In the genomic region with DNA sequence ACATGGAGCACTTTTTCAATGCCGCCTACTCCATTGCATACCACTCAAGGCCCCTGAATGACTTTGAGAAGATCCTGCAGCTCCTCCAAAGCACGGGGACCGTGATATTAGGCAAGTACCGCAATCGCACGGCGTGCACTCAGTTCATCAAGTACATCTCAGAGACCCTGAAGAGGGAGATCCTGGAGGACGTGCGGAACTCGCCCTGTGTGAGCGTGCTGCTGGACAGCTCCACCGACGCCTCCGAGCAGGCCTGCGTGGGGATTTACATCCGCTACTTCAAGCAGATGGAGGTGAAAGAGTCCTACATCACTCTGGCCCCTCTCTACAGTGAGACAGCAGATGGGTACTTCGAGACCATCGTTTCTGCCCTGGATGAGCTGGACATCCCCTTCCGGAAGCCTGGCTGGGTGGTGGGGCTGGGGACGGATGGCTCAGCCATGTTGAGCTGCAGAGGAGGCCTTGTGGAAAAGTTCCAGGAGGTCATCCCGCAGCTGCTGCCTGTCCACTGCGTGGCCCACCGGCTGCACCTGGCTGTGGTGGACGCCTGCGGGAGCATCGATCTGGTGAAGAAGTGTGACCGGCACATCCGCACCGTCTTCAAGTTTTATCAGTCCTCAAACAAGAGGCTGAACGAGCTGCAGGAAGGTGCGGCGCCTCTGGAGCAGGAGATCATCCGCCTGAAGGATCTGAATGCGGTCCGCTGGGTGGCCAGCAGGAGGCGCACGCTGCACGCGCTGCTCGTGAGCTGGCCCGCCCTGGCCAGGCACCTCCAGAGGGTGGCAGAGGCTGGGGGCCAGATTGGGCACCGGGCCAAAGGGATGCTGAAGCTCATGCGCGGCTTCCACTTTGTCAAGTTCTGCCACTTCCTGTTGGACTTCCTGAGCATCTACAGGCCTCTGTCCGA, we compare ENCODE assay signal across 1 cellular context.
TF ChIP-seq lines count a peak whose summit lies in the region.

No MANE protein-coding gene starts in this region.

TF ChIP-seq in GM12878, 131 proteins besides CTCF, POLR2A, EP300 and RAD21 (continued from another document):
- TF ChIP-seq, protein P1, sequence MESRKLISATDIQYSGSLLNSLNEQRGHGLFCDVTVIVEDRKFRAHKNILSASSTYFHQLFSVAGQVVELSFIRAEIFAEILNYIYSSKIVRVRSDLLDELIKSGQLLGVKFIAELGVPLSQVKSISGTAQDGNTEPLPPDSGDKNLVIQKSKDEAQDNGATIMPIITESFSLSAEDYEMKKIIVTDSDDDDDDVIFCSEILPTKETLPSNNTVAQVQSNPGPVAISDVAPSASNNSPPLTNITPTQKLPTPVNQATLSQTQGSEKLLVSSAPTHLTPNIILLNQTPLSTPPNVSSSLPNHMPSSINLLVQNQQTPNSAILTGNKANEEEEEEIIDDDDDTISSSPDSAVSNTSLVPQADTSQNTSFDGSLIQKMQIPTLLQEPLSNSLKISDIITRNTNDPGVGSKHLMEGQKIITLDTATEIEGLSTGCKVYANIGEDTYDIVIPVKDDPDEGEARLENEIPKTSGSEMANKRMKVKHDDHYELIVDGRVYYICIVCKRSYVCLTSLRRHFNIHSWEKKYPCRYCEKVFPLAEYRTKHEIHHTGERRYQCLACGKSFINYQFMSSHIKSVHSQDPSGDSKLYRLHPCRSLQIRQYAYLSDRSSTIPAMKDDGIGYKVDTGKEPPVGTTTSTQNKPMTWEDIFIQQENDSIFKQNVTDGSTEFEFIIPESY (IDR thresholded peaks at IDR 0.05) = peak; percentile 73; the same call in 1 of the 2 replicates
TF ChIP-seq in GM12878: peak in this region for 1.
